Comparison of ENCODE assay signal across 19 cellular contexts in genomic region chr12:80016684-80017083, GRCh38.
A peak's percentile ranks its signal among the peaks of the same experiment; 100 is the strongest.
DNase-seq lines count a peak whose midpoint lies in the region; ATAC-seq and TF ChIP-seq lines count a peak whose summit lies in the region.
"Had no signal": no experiment of that assay in that cellular context is flagged by ENCODE, and none has a peak within 500 bp of the region (broad histone marks: within the 10 kb centered on the region; RNA-seq: fewer than 3 reads in every experiment).

No MANE protein-coding gene starts in this region.

- H3K4me3 ChIP-seq in left ventricle myocardium inferior (no peak overlapping the region), esophagus muscularis mucosa (peak overlapping the region in 3 of 4 donors; percentile 16 to 19 (median 19)), osteoblast (ENCODE audit: insufficient read depth, low read length) (no peak overlapping the region), esophagus squamous epithelium (no peak overlapping the region)
- H3K4me3 ChIP-seq: MG63, Peyer's patch had no signal

- no peaks in the 10 kb centered on the region for H3K36me3 Mint-ChIP-seq in T-cell
- H3K36me3 Mint-ChIP-seq: CD14-positive monocyte, IgD-negative memory B cell had no signal

- peak overlapping the region; percentile 43 for H3K27ac ChIP-seq in left ventricle myocardium inferior (replicated peaks)
- H3K27ac ChIP-seq in esophagus muscularis mucosa (replicated peaks in 1 of 4), result peak overlapping the region; percentile 73 to 80 (median 78)
- H3K27ac ChIP-seq in osteoblast (ENCODE audit: low read depth, low read length), result no peak overlapping the region
- H3K27ac ChIP-seq in esophagus squamous epithelium, result peak overlapping the region in 2 of 4 donors; percentile 46 to 58

- H4K20me1 ChIP-seq in osteoblast (ENCODE audit: insufficient read depth, low read length), result no peaks in the 10 kb centered on the region

- H3K79me2 ChIP-seq in osteoblast (ENCODE audit: insufficient read depth, low read length), result no peaks in the 10 kb centered on the region

- ATAC-seq in left cardiac atrium (no peak), T-cell (replicated peaks in 1 of 4) (no peak)
- ATAC-seq: Right ventricle myocardium inferior had no signal

- H3K4me1 ChIP-seq in left ventricle myocardium inferior, result no peaks in the 10 kb centered on the region
- H3K4me1 ChIP-seq in esophagus muscularis mucosa, result peaks cover 0 to 37% (median 33%) of the 10 kb centered on the region in 4 donors
- H3K4me1 ChIP-seq in osteoblast (ENCODE audit: insufficient read depth, low read length), result no peaks in the 10 kb centered on the region
- H3K4me1 ChIP-seq in esophagus squamous epithelium, result no peaks in the 10 kb centered on the region
- H3K4me1 ChIP-seq: Peyer's patch had no signal

- TF ChIP-seq POLR2A in esophagus muscularis mucosa (IDR thresholded peaks at IDR 0.05; ENCODE audit: low read depth) (no peak), esophagus squamous epithelium (IDR thresholded peaks at IDR 0.05) (no peak)

- H3K4me2 ChIP-seq in osteoblast (ENCODE audit: insufficient read depth, low read length), result peak overlapping the region; percentile 26

- peaks cover 7 to 13% of the 10 kb centered on the region in 2 donors for H3K27me3 Mint-ChIP-seq in T-cell

- peaks cover 0 to 8% (median 0%) of the 10 kb centered on the region in 3 donors for H3K9me3 Mint-ChIP-seq in T-cell
- H3K9me3 Mint-ChIP-seq: H9, IgD-negative memory B cell had no signal

- no peak overlapping the region for H3K27ac Mint-ChIP-seq in T-cell
- H3K27ac Mint-ChIP-seq: CD14-positive monocyte, H9, IgD-negative memory B cell had no signal

- H3K4me3 Mint-ChIP-seq in T-cell, result no peak overlapping the region
- H3K4me3 Mint-ChIP-seq: CD14-positive monocyte, H9, IgD-negative memory B cell had no signal

- CTCF ChIA-PET in T-cell (lab: Charles Lee), result interaction anchor here in 1 of 2 donors (0.6 kb wide), 1 partner anchor 85 kb away, joined by 3 read pairs; no protein-coding TSS in a partner anchor

- no peaks in the 10 kb centered on the region for H3K27me3 ChIP-seq in left ventricle myocardium inferior (ENCODE audit: low read depth)
- H3K27me3 ChIP-seq in esophagus muscularis mucosa, result no peaks in the 10 kb centered on the region
- H3K27me3 ChIP-seq in osteoblast (ENCODE audit: insufficient read depth, low read length), result no peaks in the 10 kb centered on the region
- H3K27me3 ChIP-seq in esophagus squamous epithelium, result no peaks in the 10 kb centered on the region
- H3K27me3 ChIP-seq: MG63, Peyer's patch had no signal

- H3K9me3 ChIP-seq in left ventricle myocardium inferior (replicated peaks) (peaks cover 16% of the 10 kb centered on the region), esophagus muscularis mucosa (no peaks in the 10 kb centered on the region), osteoblast (ENCODE audit: low read depth, low read length) (no peaks in the 10 kb centered on the region), esophagus squamous epithelium (no peaks in the 10 kb centered on the region)
- H3K9me3 ChIP-seq: Peyer's patch had no signal

- no peaks in the 10 kb centered on the region for H3K4me1 Mint-ChIP-seq in T-cell
- H3K4me1 Mint-ChIP-seq: CD14-positive monocyte, IgD-negative memory B cell had no signal

- no peak for TF ChIP-seq EP300 in esophagus muscularis mucosa (IDR thresholded peaks at IDR 0.05)

- H2AFZ ChIP-seq in osteoblast (ENCODE audit: low read length), result peak overlapping the region; percentile 73

- TF ChIP-seq CTCF in left ventricle myocardium inferior (IDR thresholded peaks at IDR 0.05; ENCODE audit: borderline replicate concordance) (no peak), esophagus muscularis mucosa (IDR thresholded peaks at IDR 0.05) (no peak), osteoblast (IDR thresholded peaks at IDR 0.05; ENCODE audit: extremely low read depth, low read depth, low read length) (no peak), esophagus squamous epithelium (IDR thresholded peaks at IDR 0.05) (no peak)

- no peaks in the 10 kb centered on the region for H3K36me3 ChIP-seq in left ventricle myocardium inferior
- H3K36me3 ChIP-seq in esophagus muscularis mucosa, result no peaks in the 10 kb centered on the region
- no peaks in the 10 kb centered on the region for H3K36me3 ChIP-seq in osteoblast (ENCODE audit: insufficient read depth, low read length)
- no peaks in the 10 kb centered on the region for H3K36me3 ChIP-seq in esophagus squamous epithelium
- H3K36me3 ChIP-seq: MG63, Peyer's patch had no signal

- POLR2A ChIA-PET in T-cell (lab: Charles Lee), result no interaction called here

- DNase-seq in left ventricle myocardium inferior (no peak), left cardiac atrium (no peak), esophagus muscularis mucosa (ENCODE audit: extremely low spot score) (no peak), osteoblast (ENCODE audit: insufficient read length, low spot score, missing footprints) (no peak), NCI-H146 (lab: John Stamatoyannopoulos, UW) (no peak), NCI-H128 (lab: John Stamatoyannopoulos, UW; ENCODE audit: unreplicated experiment) (no peak), esophagus squamous epithelium (lab: John Stamatoyannopoulos, UW) (no peak), T-cell (no peak)
- DNase-seq: 8988T, DMS79 treated with DMSO at 0.1 percent for 48 hours, H9, Karpas-422, MG63, NCI-H1092 treated with DMSO at 0.1 percent for 48 hours, NCI-H1694, Peyer's patch had no signal

- intact Hi-C loops in left ventricle myocardium inferior (cut with micrococcal nuclease), result no loop called here
- intact Hi-C loops in left cardiac atrium (cut with DNase I), result no loop called here
- intact Hi-C loops in esophagus muscularis mucosa (cut with DNase I), result no loop called here
- intact Hi-C loops in esophagus squamous epithelium (cut with DNase I), result no loop called here

- 36% methylated on average over 3 of the region's 3 CpGs for WGBS in esophagus muscularis mucosa
- WGBS in esophagus squamous epithelium, 2 donors, result 59 to 62% methylated on average over 3 of the region's 3 CpGs

Comparison
In these comparisons a context has a peak if more than half of its experiments do, and no peak if none do; other contexts are left out.
1. H3K4me3 ChIP-seq: peak in esophagus muscularis mucosa (3 of 4); none in left ventricle myocardium inferior (single experiment), osteoblast (single experiment) and esophagus squamous epithelium (0 of 4).